ENCODE assay signal across 13 cellular contexts in the genomic region with DNA sequence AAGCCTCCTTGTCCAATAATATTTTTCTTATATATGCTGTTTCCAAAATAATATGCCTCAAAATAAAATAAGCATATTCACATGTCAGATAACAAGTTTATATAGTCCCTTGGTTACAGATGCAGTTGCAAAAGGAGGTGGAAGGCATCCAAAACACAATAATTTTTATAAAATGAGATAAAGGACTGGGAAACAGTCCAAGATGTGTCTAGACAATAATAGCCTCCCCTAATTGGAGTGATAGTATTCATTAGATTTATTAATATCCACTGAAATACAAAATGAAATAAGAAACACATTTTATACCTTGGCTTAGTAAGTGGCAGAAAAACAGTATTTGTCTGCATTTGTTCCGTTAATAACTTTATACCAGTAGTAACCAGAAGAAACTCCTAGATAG. TPM values are rescaled to one million over a fixed set of nuclear protein-coding genes. Genes with fewer than 3 reads are reported as not detected.
"Had no signal": no experiment of that assay in that cellular context is flagged by ENCODE, and none has a peak within 500 bp of the region (broad histone marks: within the 10 kb centered on the region; RNA-seq: fewer than 3 reads in every experiment).

No MANE protein-coding gene starts in this region.

- H3K4me1 Mint-ChIP-seq: neural crest cell had no signal

- H3K27ac Mint-ChIP-seq: activated CD4-positive, alpha-beta memory T cell treated with anti-CD3 and anti-CD28 coated beads for 36 hours; activated naive CD8-positive, alpha-beta T cell treated with anti-CD3 and anti-CD28 coated beads, Interleukin-2, amount 10 ng/mL, durations not matched to agents 7 days and 5 days; effector memory CD8-positive, alpha-beta T cell had no signal

- H3K4me3 ChIP-seq: cardiac muscle cell, skin epidermis, transverse colon had no signal

- H3K27me3 ChIP-seq: cardiac muscle cell, transverse colon had no signal

- ATAC-seq: effector memory CD8-positive, alpha-beta T cell had no signal

- H3K9me3 Mint-ChIP-seq: activated CD4-positive, alpha-beta memory T cell treated with anti-CD3 and anti-CD28 coated beads for 36 hours; activated naive CD8-positive, alpha-beta T cell treated with anti-CD3 and anti-CD28 coated beads, Interleukin-2, amount 10 ng/mL, durations not matched to agents 7 days and 5 days; effector memory CD8-positive, alpha-beta T cell; neural crest cell had no signal

- H3K4me3 Mint-ChIP-seq: activated CD4-positive, alpha-beta memory T cell treated with anti-CD3 and anti-CD28 coated beads for 36 hours; activated naive CD8-positive, alpha-beta T cell treated with anti-CD3 and anti-CD28 coated beads, Interleukin-2, amount 10 ng/mL, durations not matched to agents 7 days and 5 days; effector memory CD8-positive, alpha-beta T cell; neural crest cell had no signal

- DNase-seq: activated CD4-positive, alpha-beta memory T cell treated with anti-CD3 and anti-CD28 coated beads for 36 hours; activated CD4-positive, CD25-positive, alpha-beta regulatory T cell treated with anti-CD3 and anti-CD28 coated beads, Interleukin-2, amount 50 U/mL, for 72 hours; activated CD8-positive, alpha-beta memory T cell treated with anti-CD3 and anti-CD28 coated beads, Interleukin-2, amount 50 U/mL, for 4 hours; activated naive CD8-positive, alpha-beta T cell treated with anti-CD3 and anti-CD28 coated beads, Interleukin-2, amount 10 ng/mL, durations not matched to agents 7 days and 5 days; aorta; effector memory CD8-positive, alpha-beta T cell; erythroblast; head of caudate nucleus; stimulated activated CD4-positive, alpha-beta T cell treated with anti-CD3 and anti-CD28 coated beads, Interleukin-4, amount 100 ng/mL, for 4 hours; transverse colon had no signal

- H3K9me3 ChIP-seq: transverse colon had no signal

- H3K27me3 Mint-ChIP-seq: activated CD4-positive, alpha-beta memory T cell treated with anti-CD3 and anti-CD28 coated beads for 36 hours; activated naive CD8-positive, alpha-beta T cell treated with anti-CD3 and anti-CD28 coated beads, Interleukin-2, amount 10 ng/mL, durations not matched to agents 7 days and 5 days; effector memory CD8-positive, alpha-beta T cell had no signal

- H3K27ac ChIP-seq: cardiac muscle cell, skin epidermis, transverse colon had no signal

RNA-seq across cellular contexts. Expression of a gene that starts 50.3 kb away (rescaled TPM):
- polyA plus RNA-seq: cardiac muscle cell had no signal
